21 cellular contexts compared by ENCODE assay signal in the genomic region with DNA sequence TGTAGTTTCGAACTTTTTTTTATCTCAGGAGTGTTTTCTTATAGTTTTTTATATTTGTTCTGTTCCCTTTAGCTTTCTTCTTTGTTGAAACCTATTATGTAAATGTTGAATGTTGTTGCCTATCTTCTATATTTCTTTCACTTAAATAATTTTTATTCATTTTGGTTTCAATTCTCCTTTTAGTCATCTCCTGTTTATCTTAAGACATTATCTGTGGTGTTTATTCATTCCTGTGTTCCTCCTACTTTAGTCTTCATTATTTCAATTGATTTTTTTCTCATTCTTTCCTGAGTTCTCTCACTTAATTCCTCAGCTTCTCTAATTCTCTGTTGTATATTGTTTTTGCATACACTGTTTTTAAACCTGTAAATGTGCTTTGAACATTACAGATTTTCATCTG.
DNase-seq lines count a peak whose midpoint lies in the region; ATAC-seq, FAIRE-seq and TF ChIP-seq lines count a peak whose summit lies in the region.
"Had no signal": no experiment of that assay in that cellular context is flagged by ENCODE, and none has a peak within 500 bp of the region (broad histone marks: within the 10 kb centered on the region; RNA-seq: fewer than 3 reads in every experiment).

No MANE protein-coding gene starts in this region.

- no peak overlapping the region for H2AFZ ChIP-seq in IMR-90 (replicated peaks; ENCODE audit: low read length, poor library complexity)

- H3K4me3 Mint-ChIP-seq in activated CD4-positive, alpha-beta T cell treated with anti-CD3 and anti-CD28 coated beads for 36 hours = no peak overlapping the region
- H3K4me3 Mint-ChIP-seq in activated CD8-positive, alpha-beta T cell treated with anti-CD3 and anti-CD28 coated beads for 36 hours = no peak overlapping the region
- H3K4me3 Mint-ChIP-seq: B cell; CD4-positive, alpha-beta memory T cell; HFFc6 had no signal

- H2BK5ac ChIP-seq in IMR-90 (ENCODE audit: low read depth, low read length, poor library complexity, severe bottlenecking) = no peak overlapping the region

- no peaks in the 10 kb centered on the region for H3K4me1 Mint-ChIP-seq in activated CD4-positive, alpha-beta T cell treated with anti-CD3 and anti-CD28 coated beads for 36 hours
- H3K4me1 Mint-ChIP-seq in activated CD8-positive, alpha-beta T cell treated with anti-CD3 and anti-CD28 coated beads for 36 hours (ENCODE audit: low read depth) = no peaks in the 10 kb centered on the region
- H3K4me1 Mint-ChIP-seq: CD4-positive, alpha-beta memory T cell had no signal

- no peak overlapping the region for H2AK9ac ChIP-seq in IMR-90 (replicated peaks; ENCODE audit: low read depth, low read length, poor library complexity)

- H3K23ac ChIP-seq in IMR-90 (ENCODE audit: low read depth, low read length) = no peak overlapping the region

- peaks cover 4% of the 10 kb centered on the region; the same call in 1 of the 2 replicates for H3K9me1 ChIP-seq in IMR-90 (ENCODE audit: insufficient read depth, low read length)

- TF ChIP-seq POLR2A in IMR-90 (IDR thresholded peaks at IDR 0.05; ENCODE audit: low read depth, low read length) = no peak

- no peaks in the 10 kb centered on the region for H4K20me1 ChIP-seq in IMR-90 (ENCODE audit: insufficient read depth, low read length)
- H4K20me1 ChIP-seq: BLaER1 had no signal

- TF ChIP-seq CTCF in IMR-90 (conservative IDR thresholded peaks at IDR 0.05; ENCODE audit: low read depth, low read length) = no peak
- no peak for TF ChIP-seq CTCF in activated CD8-positive, alpha-beta T cell treated with anti-CD3 and anti-CD28 coated beads for 36 hours (IDR thresholded peaks at IDR 0.05)

- TF ChIP-seq RAD21 in IMR-90 (IDR thresholded peaks at IDR 0.05; ENCODE audit: low read length) = no peak

- H3K79me1 ChIP-seq in IMR-90 (ENCODE audit: low read depth in 1 of 2, low read length in 2 of 2) = no peaks in the 10 kb centered on the region

- DNase-seq in ELR (ENCODE audit: low read depth) (peak; percentile 41), IMR-90 (peak; percentile 11), frontal cortex (ENCODE audit: low spot score in 2 of 2) (no peak), small intestine (no peak), HTR-8/SVneo (ENCODE audit: insufficient read length, low spot score) (no peak), NCI-H1417 (lab: John Stamatoyannopoulos, UW) (no peak)
- no peak for DNase-seq in activated CD4-positive, alpha-beta T cell treated with anti-CD3 and anti-CD28 coated beads for 36 hours
- DNase-seq in activated CD8-positive, alpha-beta T cell treated with anti-CD3 and anti-CD28 coated beads for 36 hours = no peak
- DNase-seq: Caco-2; CD4-positive, alpha-beta memory T cell; DMS153; DND-41; GDM1; GOT3; HFFc6 had no signal

- FAIRE-seq in frontal cortex (lab: Jason Lieb, UNC) = peak; percentile 8
- peak; percentile 36 for FAIRE-seq in small intestine (lab: Jason Lieb, UNC)
- no peak for FAIRE-seq in HTR-8/SVneo (lab: Jason Lieb, UNC)
- FAIRE-seq: GM12878, H54 had no signal

- H4K8ac ChIP-seq in IMR-90 (ENCODE audit: low read depth in 2 of 2, low read length in 2 of 2) = no peak overlapping the region

- H3K56ac ChIP-seq in IMR-90 (ENCODE audit: extremely low read depth, insufficient read depth, low read length) = no peak overlapping the region

- dilution Hi-C loops in IMR-90 (cut with HindIII; ENCODE audit: low sequenced_read_pairs, unreplicated experiment) = no loop called here

- ATAC-seq in IMR-90 (ENCODE audit: low read depth) = peak; percentile 62
- ATAC-seq in activated CD4-positive, alpha-beta T cell treated with anti-CD3 and anti-CD28 coated beads for 36 hours = no peak
- no peak for ATAC-seq in activated CD8-positive, alpha-beta T cell treated with anti-CD3 and anti-CD28 coated beads for 36 hours
- ATAC-seq: GM12878 had no signal

- no peak overlapping the region for H3K4ac ChIP-seq in IMR-90 (ENCODE audit: low read depth, low read length)

- no peak overlapping the region for H3K9ac ChIP-seq in IMR-90 (ENCODE audit: low read depth, low read length)
- H3K9ac ChIP-seq: BLaER1 had no signal

- H2BK15ac ChIP-seq in IMR-90 (ENCODE audit: low read depth, low read length) = no peak overlapping the region

- H3K9me3 Mint-ChIP-seq in activated CD4-positive, alpha-beta T cell treated with anti-CD3 and anti-CD28 coated beads for 36 hours (ENCODE audit: low read depth) = peaks cover 12% of the 10 kb centered on the region
- H3K9me3 Mint-ChIP-seq in activated CD8-positive, alpha-beta T cell treated with anti-CD3 and anti-CD28 coated beads for 36 hours = peaks cover 13% of the 10 kb centered on the region
- H3K9me3 Mint-ChIP-seq: HFFc6 had no signal

- H3K27ac Mint-ChIP-seq in activated CD4-positive, alpha-beta T cell treated with anti-CD3 and anti-CD28 coated beads for 36 hours = no peak overlapping the region
- no peak overlapping the region for H3K27ac Mint-ChIP-seq in activated CD8-positive, alpha-beta T cell treated with anti-CD3 and anti-CD28 coated beads for 36 hours
- H3K27ac Mint-ChIP-seq: B cell, HFFc6 had no signal

- no TSS peak for BruUV-seq in IMR-90 (replicated peaks; lab: Mats Ljungman, UMichigan)

- no peak overlapping the region for H3K27ac ChIP-seq in IMR-90 (ENCODE audit: insufficient read depth, low read length)
- H3K27ac ChIP-seq in small intestine (ENCODE audit: low read depth in 1 of 2, low read length in 1 of 2) = no peak overlapping the region
- H3K27ac ChIP-seq: BLaER1, C4-2B had no signal

- no peak overlapping the region for H2AK5ac ChIP-seq in IMR-90 (ENCODE audit: low read depth, low read length)

- H3K27me3 ChIP-seq in IMR-90 (ENCODE audit: control insufficient read depth, insufficient read depth, low read length) (no peaks in the 10 kb centered on the region), small intestine (ENCODE audit: control insufficient read depth in 2 of 2, insufficient read depth in 2 of 2, low read length in 2 of 2) (no peaks in the 10 kb centered on the region)
- H3K27me3 ChIP-seq: BLaER1 had no signal

- H3K36me3 ChIP-seq in IMR-90 (ENCODE audit: control insufficient read depth, insufficient read depth, low read length) (peaks cover 2% of the 10 kb centered on the region; the same call in 1 of the 2 replicates), small intestine (ENCODE audit: control insufficient read depth in 2 of 2, insufficient read depth in 2 of 2, low read length in 2 of 2) (peaks cover 2 to 3% of the 10 kb centered on the region in 2 donors)
- H3K36me3 ChIP-seq: HAP-1 had no signal

- POLR2A ChIA-PET in IMR-90 (lab: Charles Lee; ENCODE audit: unreplicated experiment) = no interaction called here
- POLR2A ChIA-PET in activated CD4-positive, alpha-beta T cell treated with anti-CD3 and anti-CD28 coated beads for 36 hours (lab: Charles Lee) = interaction anchor here (0.5 kb wide), 1 partner anchor 21 kb away, joined by 4 read pairs; no protein-coding TSS in a partner anchor
- POLR2A ChIA-PET in activated CD8-positive, alpha-beta T cell treated with anti-CD3 and anti-CD28 coated beads for 36 hours (lab: Charles Lee) = no interaction called here

- H2BK120ac ChIP-seq in IMR-90 (ENCODE audit: low read depth, low read length) = no peak overlapping the region

- no CpG with 5 or more reads among the region's 1 CpG for WGBS in IMR-90 (ENCODE audit: extremely low coverage in 2 of 2, insufficient read length in 1 of 2), 2 experiments
- WGBS in small intestine, 3 donors = 94 to 100% (median 97%) methylated on average over 1 of the region's 1 CpG

- H3K4me3 ChIP-seq in IMR-90 (ENCODE audit: insufficient read depth, low read depth, low read length) (no peak overlapping the region), small intestine (ENCODE audit: low read depth in 1 of 2, low read length in 2 of 2) (no peak overlapping the region)
- H3K4me3 ChIP-seq: BLaER1, GM12878, HAP-1 had no signal

- no peak overlapping the region for H3K18ac ChIP-seq in IMR-90 (ENCODE audit: low read depth, low read length)

- no peak overlapping the region for H2BK20ac ChIP-seq in IMR-90 (ENCODE audit: low read depth, low read length)

- intact Hi-C loops in IMR-90 (cut with micrococcal nuclease) = loop anchor here (10.0 kb wide), 1 partner anchor 414 kb away; no protein-coding TSS in a partner anchor
- intact Hi-C loops in activated CD4-positive, alpha-beta T cell treated with anti-CD3 and anti-CD28 coated beads for 36 hours (cut with DNase I, micrococcal nuclease) = no loop called here
- intact Hi-C loops in activated CD8-positive, alpha-beta T cell treated with anti-CD3 and anti-CD28 coated beads for 36 hours (cut with micrococcal nuclease) = no loop called here

- peaks cover 21% of the 10 kb centered on the region for H3K36me3 Mint-ChIP-seq in activated CD4-positive, alpha-beta T cell treated with anti-CD3 and anti-CD28 coated beads for 36 hours (ENCODE audit: low read depth)
- peaks cover 29% of the 10 kb centered on the region for H3K36me3 Mint-ChIP-seq in activated CD8-positive, alpha-beta T cell treated with anti-CD3 and anti-CD28 coated beads for 36 hours (ENCODE audit: low read depth)

- H4K5ac ChIP-seq in IMR-90 (ENCODE audit: low read depth, low read length) = no peak overlapping the region

- no peak overlapping the region for H4K91ac ChIP-seq in IMR-90 (ENCODE audit: insufficient read depth, low read depth, low read length)

- in situ Hi-C loops in IMR-90 (cut with MboI; ENCODE audit: low sequenced_read_pairs) = no loop called here

- H3K4me1 ChIP-seq in IMR-90 (ENCODE audit: control insufficient read depth, insufficient read depth, low read length) = peaks cover 3% of the 10 kb centered on the region
- no peaks in the 10 kb centered on the region for H3K4me1 ChIP-seq in small intestine (ENCODE audit: control insufficient read depth in 2 of 2, insufficient read depth in 1 of 2, low read depth in 1 of 2, low read length in 1 of 2)
- H3K4me1 ChIP-seq: BLaER1, Caco-2, HAP-1 had no signal

- H3K27me3 Mint-ChIP-seq in activated CD4-positive, alpha-beta T cell treated with anti-CD3 and anti-CD28 coated beads for 36 hours = no peaks in the 10 kb centered on the region
- H3K27me3 Mint-ChIP-seq in activated CD8-positive, alpha-beta T cell treated with anti-CD3 and anti-CD28 coated beads for 36 hours = no peaks in the 10 kb centered on the region
- H3K27me3 Mint-ChIP-seq: B cell; CD4-positive, alpha-beta memory T cell had no signal

- H3K4me2 ChIP-seq in IMR-90 (ENCODE audit: low read depth, low read length) = no peak overlapping the region
- H3K4me2 ChIP-seq: BLaER1 had no signal

- no peak overlapping the region for H3K14ac ChIP-seq in IMR-90 (replicated peaks; ENCODE audit: low read depth, low read length)

- CTCF ChIA-PET in IMR-90 (lab: Yijun Ruan, JAX) = no interaction called here
- CTCF ChIA-PET in activated CD4-positive, alpha-beta T cell treated with anti-CD3 and anti-CD28 coated beads for 36 hours (lab: Charles Lee) = interaction anchor here (0.7 to 1.2 kb wide), 2 partner anchors 9 to 25 kb away, joined by 3 read pairs; no protein-coding TSS in a partner anchor
- CTCF ChIA-PET in activated CD8-positive, alpha-beta T cell treated with anti-CD3 and anti-CD28 coated beads for 36 hours (lab: Charles Lee) = no interaction called here

- H3K9me3 ChIP-seq in IMR-90 (ENCODE audit: control insufficient read depth, insufficient read depth, low read length) (no peaks in the 10 kb centered on the region; the same call in 1 of the 2 replicates), small intestine (ENCODE audit: control insufficient read depth, low read depth) (no peaks in the 10 kb centered on the region)
- H3K9me3 ChIP-seq: Caco-2, HAP-1 had no signal

Comparison
In these comparisons a context has a peak if more than half of its experiments do, and no peak if none do; other contexts are left out.
1. DNase-seq: peak in ELR (single experiment) and IMR-90 (single experiment); none in frontal cortex (0 of 2), small intestine (single experiment), HTR-8/SVneo (single experiment), activated CD4-positive, alpha-beta T cell treated with anti-CD3 and anti-CD28 coated beads for 36 hours (single experiment), NCI-H1417 (0 of 3) and activated CD8-positive, alpha-beta T cell treated with anti-CD3 and anti-CD28 coated beads for 36 hours (single experiment).